Comparison of ENCODE assay signal across 24 cellular contexts in the genomic region with DNA sequence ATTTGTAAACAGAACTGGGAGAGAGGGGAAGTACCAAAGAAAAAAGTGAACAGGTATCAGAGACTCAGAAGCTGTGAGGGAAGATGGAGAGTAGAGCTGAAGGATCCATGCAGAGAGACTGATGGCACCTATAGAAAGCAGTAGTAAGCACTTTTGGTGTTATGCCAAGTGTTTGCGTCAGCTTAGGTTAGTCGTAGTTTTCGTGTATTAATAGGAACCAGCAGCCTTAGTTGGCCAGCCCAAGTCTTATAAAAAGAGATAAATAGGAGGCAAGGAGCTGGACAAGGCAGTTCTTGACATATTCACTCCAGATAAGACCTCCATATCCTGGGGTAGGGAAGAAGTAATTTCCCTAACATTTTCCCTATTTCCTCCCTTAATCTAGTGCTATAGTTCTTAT.
DNase-seq lines count a peak whose midpoint lies in the region; ATAC-seq, FAIRE-seq and TF ChIP-seq lines count a peak whose summit lies in the region.
"Had no signal": no experiment of that assay in that cellular context is flagged by ENCODE, and none has a peak within 500 bp of the region (broad histone marks: within the 10 kb centered on the region; RNA-seq: fewer than 3 reads in every experiment).

No MANE protein-coding gene starts in this region.

- no peak for TF ChIP-seq POLR2A in H1 (IDR thresholded peaks at IDR 0.05; ENCODE audit: control extremely low read depth in 1 of 2, low read depth in 2 of 2, low read length in 2 of 2)

- no peaks in the 10 kb centered on the region for H3K9me2 ChIP-seq in PC-3 (replicated peaks; ENCODE audit: low read length)

- no peak overlapping the region for H3K4ac ChIP-seq in H1 (replicated peaks; ENCODE audit: insufficient read length, low read depth, low read length)

- H3K23me2 ChIP-seq in H1 (ENCODE audit: low read depth, low read length), result no peaks in the 10 kb centered on the region

- no peak overlapping the region for H4K8ac ChIP-seq in H1 (ENCODE audit: extremely low read depth, insufficient read depth, low read length)

- no peaks in the 10 kb centered on the region for H3K27me3 Mint-ChIP-seq in neural crest cell (ENCODE audit: low read depth)

- H3K18ac ChIP-seq in H1 (ENCODE audit: extremely low read depth, low read length), result no peak overlapping the region

- no peak for TF ChIP-seq EP300 in H1 (IDR thresholded peaks at IDR 0.05; ENCODE audit: borderline replicate concordance in 1 of 2, low read depth in 2 of 2, low read length in 2 of 2)

- no peaks in the 10 kb centered on the region for H3K36me3 ChIP-seq in PC-3 (ENCODE audit: low read depth, low read length)
- H3K36me3 ChIP-seq in H1 (ENCODE audit: control insufficient read depth in 2 of 4, insufficient read depth in 4 of 4, low read length in 3 of 4), result no peaks in the 10 kb centered on the region

- H2BK15ac ChIP-seq in H1 (ENCODE audit: low read length), result no peak overlapping the region

- no peak for TF ChIP-seq RAD21 in H1 (IDR thresholded peaks at IDR 0.05 in 1 of 2, conservative IDR thresholded peaks at IDR 0.05 in 1 of 2; ENCODE audit: low read depth in 2 of 2, low read length in 2 of 2)

- no peak overlapping the region for H3K23ac ChIP-seq in H1 (ENCODE audit: insufficient read length)

- no peak overlapping the region for H3K14ac ChIP-seq in H1 (ENCODE audit: insufficient read length)

- H3K4me1 ChIP-seq in PC-3 (ENCODE audit: insufficient read depth, low read length), result no peaks in the 10 kb centered on the region
- no peaks in the 10 kb centered on the region for H3K4me1 ChIP-seq in H1 (replicated peaks in 1 of 4; ENCODE audit: control insufficient read depth in 3 of 4, insufficient read depth in 4 of 4, low read length in 3 of 4)

- CTCF ChIA-PET in PC-3 (lab: Charles Lee), result no interaction called here
- CTCF ChIA-PET in H1 (lab: Charles Lee; ENCODE audit: partially characterized antibody), result interaction anchor here (1.2 kb wide), 1 partner anchor 15 kb away, joined by 4 read pairs; no protein-coding TSS in a partner anchor

- no peak overlapping the region for H3K56ac ChIP-seq in H1 (replicated peaks; ENCODE audit: insufficient read length, low read depth, low read length)

- peak overlapping the region; percentile 3 for H3K4me3 Mint-ChIP-seq in neural crest cell
- H3K4me3 Mint-ChIP-seq: CD8-positive, alpha-beta T cell; HFFc6 had no signal

- no peak for TF ChIP-seq CTCF in PC-3 (conservative IDR thresholded peaks at IDR 0.05; ENCODE audit: low read depth, low read length)
- no peak for TF ChIP-seq CTCF in H1 (IDR thresholded peaks at IDR 0.05; ENCODE audit: control extremely low read depth in 1 of 3, insufficient read depth in 1 of 3, low read depth in 1 of 3, low read length in 3 of 3)
- no peak for TF ChIP-seq CTCF in neural crest cell (conservative IDR thresholded peaks at IDR 0.05)

- peaks cover 52% of the 10 kb centered on the region for H3K4me1 Mint-ChIP-seq in neural crest cell

- POLR2A ChIA-PET in PC-3 (lab: Charles Lee; ENCODE audit: unreplicated experiment) (no interaction called here), H1 (lab: Charles Lee; ENCODE audit: partially characterized antibody) (no interaction called here)

- H2AK5ac ChIP-seq in H1 (ENCODE audit: low read depth, low read length), result no peak overlapping the region

- H3K79me2 ChIP-seq in PC-3 (ENCODE audit: low read length) (no peaks in the 10 kb centered on the region), H1 (ENCODE audit: control insufficient read depth in 1 of 2, insufficient read depth in 2 of 2, low read length in 2 of 2) (no peaks in the 10 kb centered on the region)

- no peaks in the 10 kb centered on the region for H3K79me1 ChIP-seq in H1 (ENCODE audit: low read depth, low read length)

- no peak overlapping the region for H4K91ac ChIP-seq in H1 (replicated peaks; ENCODE audit: insufficient read length, low read length)

- no peak overlapping the region for H3K4me3 ChIP-seq in PC-3 (ENCODE audit: low read length)
- H3K4me3 ChIP-seq in H1 (ENCODE audit: extremely low read depth in 1 of 4, insufficient read depth in 2 of 4, low read depth in 3 of 4, low read length in 4 of 4), result no peak overlapping the region

- H3K9me3 Mint-ChIP-seq in neural crest cell, result peaks cover 11% of the 10 kb centered on the region

- H2BK5ac ChIP-seq in H1 (ENCODE audit: low read depth, low read length), result no peak overlapping the region

- DNase-seq in Daoy (ENCODE audit: low read depth) (peak; percentile 20), PC-3 (peak; percentile 25), H1 (ENCODE audit: low read depth in 1 of 2, low spot score in 2 of 2) (no peak), neural crest cell (ENCODE audit: low read depth, low spot score) (no peak), nucleus accumbens (lab: John Stamatoyannopoulos, UW) (no peak), HuH-7 (ENCODE audit: low spot score) (no peak)
- no peak for DNase-seq in activated naive CD4-positive, alpha-beta T cell (lab: John Stamatoyannopoulos, UW)
- DNase-seq: 8988T; AML-193; C1 segment of cervical spinal cord; CD8-positive, alpha-beta T cell; DND-41; HFFc6; KBM-7; NCI-H1105; NCI-H2029 treated with DMSO at 0.1 percent for 48 hours; NCI-H345; NCI-H524 treated with DMSO at 0.1 percent for 48 hours; NCI-H82 had no signal

- 98% methylated on average over 3 of the region's 3 CpGs; no CpG with 5 or more reads in 1 of the 2 experiments for WGBS in H1 (ENCODE audit: extremely low coverage in 1 of 2, insufficient coverage in 1 of 2, insufficient read length in 1 of 2, insufficient replicate concordance in 2 of 2, low coverage in 1 of 2, low lambda C conversion rate in 2 of 2, missing lambda C conversion rate in 1 of 2), 2 experiments

- no peaks in the 10 kb centered on the region for H4K20me1 ChIP-seq in PC-3 (ENCODE audit: low read length)
- no peaks in the 10 kb centered on the region for H4K20me1 ChIP-seq in H1 (replicated peaks in 1 of 2; ENCODE audit: control insufficient read depth in 1 of 2, insufficient read depth in 2 of 2, low read length in 2 of 2)

- H3K27me3 ChIP-seq in PC-3 (ENCODE audit: low read length) (no peaks in the 10 kb centered on the region), H1 (replicated peaks in 1 of 4; ENCODE audit: control insufficient read depth in 3 of 4, extremely low read depth in 1 of 4, insufficient read depth in 3 of 4, low read length in 3 of 4) (no peaks in the 10 kb centered on the region)

- FAIRE-seq in H1 (lab: Jason Lieb, UNC), result no peak
- FAIRE-seq: GM12891, HepG2, RCC 7860 had no signal

- ATAC-seq in PC-3 (no peak), GM21423 (IDR thresholded peaks at IDR 0.05; ENCODE audit: unreplicated experiment) (no peak)
- ATAC-seq: CD8-positive, alpha-beta T cell; HepG2 had no signal

- H3K27ac ChIP-seq in PC-3 (ENCODE audit: low read length) (no peak overlapping the region), H1 (ENCODE audit: low read depth, low read length) (no peak overlapping the region)
- H3K27ac ChIP-seq: HL-60 had no signal

- H4K5ac ChIP-seq in H1 (ENCODE audit: insufficient read length, low read depth, low read length), result no peak overlapping the region

- H3K9me3 ChIP-seq in PC-3 (ENCODE audit: low read length), result no peaks in the 10 kb centered on the region
- H3K9me3 ChIP-seq in H1 (ENCODE audit: insufficient read depth in 2 of 2, low read depth in 1 of 2, low read length in 1 of 2), result no peaks in the 10 kb centered on the region

- H2BK12ac ChIP-seq in H1 (ENCODE audit: low read depth, low read length), result 0 out of 2 replicates have a peak overlapping the region, but pooled peaks have one; percentile 46

- intact Hi-C loops in PC-3 (cut with micrococcal nuclease), result loop anchor here (2.0 to 10.0 kb wide), 2 partner anchors 109 to 235 kb away; no protein-coding TSS in a partner anchor

- H3K9ac ChIP-seq in PC-3 (ENCODE audit: low read length) (no peak overlapping the region), H1 (replicated peaks in 1 of 4; ENCODE audit: extremely low read depth in 1 of 4, low read depth in 3 of 4, low read length in 3 of 4) (no peak overlapping the region)

- BruUV-seq in PC-3 (replicated peaks; lab: Mats Ljungman, UMichigan), result no TSS peak

- H3K4me2 ChIP-seq in PC-3 (ENCODE audit: low read length) (no peak overlapping the region), H1 (ENCODE audit: insufficient read depth in 1 of 2, low read depth in 2 of 2, low read length in 2 of 2) (no peak overlapping the region)

- H3K36me3 Mint-ChIP-seq in neural crest cell (ENCODE audit: low read depth), result peaks cover 13% of the 10 kb centered on the region
- H3K36me3 Mint-ChIP-seq: CD8-positive, alpha-beta T cell had no signal

- no peaks in the 10 kb centered on the region for H3F3A ChIP-seq in PC-3 (ENCODE audit: low read length, unreplicated experiment)

- H2AFZ ChIP-seq in PC-3 (ENCODE audit: low read length) (no peak overlapping the region), H1 (ENCODE audit: low read length) (no peak overlapping the region)

- peak overlapping the region; percentile 19 for H3K27ac Mint-ChIP-seq in neural crest cell (ENCODE audit: unreplicated experiment)
- H3K27ac Mint-ChIP-seq: CD8-positive, alpha-beta T cell; HFFc6 had no signal

- H2BK20ac ChIP-seq in H1 (ENCODE audit: low read length), result no peak overlapping the region

- H2BK120ac ChIP-seq in H1 (replicated peaks; ENCODE audit: low read depth, low read length), result no peak overlapping the region

TF ChIP-seq in H1, 55 proteins besides CTCF, POLR2A, EP300 and RAD21:
- TF ChIP-seq BRCA1 (IDR thresholded peaks at IDR 0.05; ENCODE audit: low read depth, low read length) (no peak), MAFK (IDR thresholded peaks at IDR 0.05; ENCODE audit: low read depth, low read length) (no peak), RXRA (IDR thresholded peaks at IDR 0.05; ENCODE audit: insufficient read depth, low read depth, low read length) (no peak), NANOG (IDR thresholded peaks at IDR 0.05; ENCODE audit: insufficient read depth, low read depth, low read length, poor library complexity, severe bottlenecking) (no peak), ZNF274 (IDR thresholded peaks at IDR 0.05; ENCODE audit: borderline replicate concordance, extremely low read depth, low read length) (no peak)

Comparison
In these comparisons a context has a peak if more than half of its experiments do, and no peak if none do; other contexts are left out.
1. DNase-seq: peak in Daoy (single experiment) and PC-3 (single experiment); none in H1 (0 of 2), neural crest cell (single experiment), nucleus accumbens (0 of 56), HuH-7 (single experiment) and activated naive CD4-positive, alpha-beta T cell (0 of 4).